Comparison of ENCODE assay signal across 13 cellular contexts in genomic region chr17:78120971-78121800, GRCh38. TPM values are rescaled to one million over a fixed set of nuclear protein-coding genes. Genes with fewer than 3 reads are reported as not detected.
A peak's percentile ranks its signal among the peaks of the same experiment; 100 is the strongest.
DNase-seq lines count a peak whose midpoint lies in the region; ATAC-seq, FAIRE-seq and TF ChIP-seq lines count a peak whose summit lies in the region.
"Had no signal": no experiment of that assay in that cellular context is flagged by ENCODE, and none has a peak within 500 bp of the region (broad histone marks: within the 10 kb centered on the region; RNA-seq: fewer than 3 reads in every experiment).

No MANE protein-coding gene starts in this region.

- H3K36me3 ChIP-seq in kidney (ENCODE audit: control insufficient read depth in 1 of 2, insufficient read depth in 2 of 2, low read length in 2 of 2) (peaks cover 0 to 5% of the 10 kb centered on the region in 2 donors), prostate gland (no peaks in the 10 kb centered on the region)

- H3K27ac Mint-ChIP-seq in CD14-positive monocyte = peak overlapping the region in 2 of 7 donors; percentile 40 to 50

- intact Hi-C loops in CD14-positive monocyte (cut with micrococcal nuclease) = no loop called here
- intact Hi-C loops in kidney (cut with DNase I) = no loop called here
- intact Hi-C loops in prostate gland (cut with DNase I) = no loop called here

- H3K9me3 Mint-ChIP-seq in CD14-positive monocyte = peaks cover 0 to 5% (median 0%) of the 10 kb centered on the region in 7 donors

- H3K9me3 ChIP-seq in kidney (ENCODE audit: control insufficient read depth in 1 of 2, low read length in 2 of 2) (no peaks in the 10 kb centered on the region), prostate gland (no peaks in the 10 kb centered on the region)

- H3K4me3 Mint-ChIP-seq in CD14-positive monocyte = peak overlapping the region; percentile 64 to 67

- TF ChIP-seq CTCF in CD14-positive monocyte (IDR thresholded peaks at IDR 0.05) (no peak), kidney (IDR thresholded peaks at IDR 0.05; ENCODE audit: borderline replicate concordance, extremely low read depth, insufficient read depth) (no peak), prostate gland (IDR thresholded peaks at IDR 0.05) (no peak)

- TF ChIP-seq POLR2A in GM18951 (IDR thresholded peaks at IDR 0.05; ENCODE audit: extremely low read depth, insufficient read depth, insufficient read length) (peak; percentile 49), prostate gland (IDR thresholded peaks at IDR 0.05) (no peak)

- H3K36me3 Mint-ChIP-seq in CD14-positive monocyte = peaks cover 48 to 77% of the 10 kb centered on the region in 2 donors

- H3K4me3 ChIP-seq in kidney (ENCODE audit: low read length in 2 of 2) (no peak overlapping the region), prostate gland (no peak overlapping the region)

- H3K27ac ChIP-seq in kidney (ENCODE audit: low read depth in 2 of 2, low read length in 2 of 2) (no peak overlapping the region), prostate gland (peak overlapping the region in 1 of 2 donors; percentile 53)
- H3K27ac ChIP-seq: C4-2B had no signal

- H3K27me3 ChIP-seq in prostate gland (replicated peaks; ENCODE audit: insufficient read depth) = no peaks in the 10 kb centered on the region

- no peak for FAIRE-seq in kidney (lab: Jason Lieb, UNC)

- H3K4me1 Mint-ChIP-seq in CD14-positive monocyte = peaks cover 54% of the 10 kb centered on the region

- peaks cover 0 to 6% (median 0%) of the 10 kb centered on the region in 3 donors for H3K27me3 Mint-ChIP-seq in CD14-positive monocyte (ENCODE audit: low read depth in 3 of 3)

- WGBS in prostate gland = 76% methylated on average over 29 of the region's 35 CpGs

- H3K4me1 ChIP-seq in kidney (ENCODE audit: control insufficient read depth in 1 of 2, insufficient read depth in 1 of 2, low read depth in 1 of 2, low read length in 2 of 2) (peaks cover 0 to 2% of the 10 kb centered on the region in 2 donors), prostate gland (replicated peaks) (peaks cover 7% of the 10 kb centered on the region)

- ATAC-seq in HG02981 (IDR thresholded peaks at IDR 0.05; ENCODE audit: unreplicated experiment) = no peak
- ATAC-seq: left colon had no signal

- DNase-seq in CD14-positive monocyte (ENCODE audit: low spot score) (peak; percentile 43), kidney (peak; percentile 77), NCI-H524 (lab: John Stamatoyannopoulos, UW) (no peak), prostate gland (ENCODE audit: low spot score) (no peak), NCI-H1092 treated with DMSO at 0.1 percent for 48 hours (lab: John Stamatoyannopoulos, UW) (no peak)
- peak; percentile 64 for DNase-seq in activated T-cell treated with anti-CD3 and anti-CD28 coated beads, Interleukin-2, amount 50 U/mL, for 1 hour
- DNase-seq: left colon, T1000 had no signal

- in situ Hi-C loops in GM18951 (cut with MboI; ENCODE audit: low sequenced_read_pairs, unreplicated experiment) = no loop called here

- no peak overlapping the region for H3K9ac ChIP-seq in kidney (ENCODE audit: low read length in 2 of 2)

RNA-seq across cellular contexts. Expression of gene TMC6, which starts 7.4 kb away (rescaled TPM):
- polyA plus RNA-seq in CD14-positive monocyte = 10 to 100 TPM; 60.1 to 79.2 TPM
- total RNA-seq in kidney = 115 TPM
- 15.0 TPM for polyA plus RNA-seq in kidney (ENCODE audit: insufficient read depth, low read depth, low replicate concordance)
- total RNA-seq in prostate gland = 10 to 100 TPM; 36.1 to 65.2 TPM

RNA-seq across cellular contexts. Expression of gene TMC8, which starts 9.4 kb away (rescaled TPM):
- polyA plus RNA-seq in CD14-positive monocyte (10 to 100 TPM; 13.3 to 15.1 TPM), kidney (ENCODE audit: insufficient read depth, low read depth, low replicate concordance) (1.0 TPM)
- total RNA-seq in kidney (35.9 TPM), prostate gland (1 to 10 TPM; 1.2 to 3.3 TPM)
- total RNA-seq: fibroblast of lung had no signal

RNA-seq across cellular contexts. Expression of gene C17orf99, which starts 25.0 kb away (rescaled TPM):
- polyA plus RNA-seq in CD14-positive monocyte (not detected), kidney (ENCODE audit: insufficient read depth, low read depth, low replicate concordance) (not detected)
- total RNA-seq in kidney (not detected), prostate gland (not detected)
- total RNA-seq: fibroblast of lung, left colon, posterior vena cava had no signal
- polyA plus RNA-seq: fibroblast of lung had no signal

RNA-seq across cellular contexts. Expression of gene SYNGR2, which starts 47.2 kb away (rescaled TPM):
- polyA plus RNA-seq in CD14-positive monocyte (100 to 1,000 TPM; 350 to 402 TPM), kidney (ENCODE audit: insufficient read depth, low read depth, low replicate concordance) (149 TPM)
- total RNA-seq in kidney (165 TPM), prostate gland (100 to 1,000 TPM; 133 to 284 TPM)

Comparison
In these comparisons a context has a peak if more than half of its experiments do, and no peak if none do; other contexts are left out.
1. DNase-seq: peak in CD14-positive monocyte (single experiment), activated T-cell treated with anti-CD3 and anti-CD28 coated beads, Interleukin-2, amount 50 U/mL, for 1 hour (single experiment) and kidney (single experiment); none in NCI-H524 (0 of 2), prostate gland (single experiment) and NCI-H1092 treated with DMSO at 0.1 percent for 48 hours (single experiment).